Comparison of ENCODE assay signal across 1 cellular context in the genomic region with DNA sequence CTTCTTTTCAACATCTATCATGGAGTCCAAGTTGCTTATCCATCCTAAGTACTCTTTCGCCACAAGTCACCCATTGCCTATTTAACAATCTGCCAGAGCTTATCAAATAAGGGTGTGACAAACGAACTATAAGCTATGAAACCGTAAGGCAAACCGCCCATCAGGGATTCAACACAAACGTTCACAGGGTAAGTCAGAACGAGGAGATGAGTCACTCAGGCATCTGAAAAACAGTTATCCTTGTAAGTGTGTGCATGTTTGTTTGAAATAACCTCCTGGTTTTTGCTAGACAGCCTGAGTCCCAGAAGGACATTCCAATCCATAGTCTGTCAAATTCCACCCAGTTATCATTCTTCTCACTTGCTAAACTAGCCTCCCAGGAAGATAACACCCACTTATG.
TF ChIP-seq lines count a peak whose summit lies in the region.

No MANE protein-coding gene starts in this region.

TF ChIP-seq in SK-N-SH, 30 proteins besides CTCF, POLR2A, EP300 and RAD21 (continued from another document):
- TF ChIP-seq, protein P1, sequence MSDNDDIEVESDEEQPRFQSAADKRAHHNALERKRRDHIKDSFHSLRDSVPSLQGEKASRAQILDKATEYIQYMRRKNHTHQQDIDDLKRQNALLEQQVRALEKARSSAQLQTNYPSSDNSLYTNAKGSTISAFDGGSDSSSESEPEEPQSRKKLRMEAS (IDR thresholded peaks at IDR 0.05; ENCODE audit: low read depth) = no peak
- 0 out of 2 replicates have a peak, but pooled peaks have one; percentile 12 for TF ChIP-seq JUND (IDR thresholded peaks at IDR 0.05)
